ENCODE assay signal across 20 cellular contexts in the genomic region with DNA sequence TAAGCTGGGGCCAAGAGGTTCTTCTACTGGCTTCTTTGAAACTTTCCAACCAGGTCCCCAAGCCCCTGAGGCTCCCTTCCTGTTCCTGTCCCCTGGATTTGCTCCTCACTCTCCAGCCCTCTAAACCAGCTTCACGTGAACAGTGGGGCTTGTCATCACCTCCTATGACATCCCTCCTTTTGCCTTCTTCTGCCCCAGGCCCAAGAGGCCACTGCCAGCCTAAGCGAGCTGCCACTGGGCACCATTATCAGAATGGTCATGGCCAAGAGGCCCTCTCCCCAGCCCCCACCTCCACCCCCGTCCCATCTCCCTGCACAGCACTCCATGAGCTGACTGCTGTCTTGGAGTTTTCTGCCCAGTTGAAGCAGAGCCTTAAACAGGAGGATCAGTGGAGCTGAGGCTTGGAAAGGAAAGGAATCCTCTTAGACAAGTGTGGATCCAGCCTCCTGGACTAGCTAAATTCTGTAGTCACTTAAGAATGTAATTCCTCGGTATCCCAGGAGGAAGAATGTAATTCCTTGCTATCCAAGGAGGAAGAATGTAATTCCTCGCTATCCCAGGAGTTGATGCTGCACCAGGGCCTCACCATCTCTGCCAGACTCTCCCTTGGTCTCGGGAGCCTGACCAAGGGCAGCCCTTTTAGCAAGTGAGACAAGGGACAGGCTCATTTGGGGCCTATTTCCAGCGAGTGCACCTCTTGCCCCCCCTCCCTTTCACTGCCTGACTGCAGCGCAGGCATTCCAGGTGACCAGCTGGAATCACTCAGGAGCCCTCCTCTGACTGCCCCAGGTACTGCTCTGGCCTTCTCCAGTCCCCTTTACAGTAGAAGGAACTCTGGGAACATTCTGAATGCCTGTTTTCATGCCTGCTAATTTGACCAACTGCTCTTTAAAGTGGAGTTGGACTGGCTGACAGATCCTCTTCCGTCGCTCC.
DNase-seq lines count a peak whose midpoint lies in the region; ATAC-seq and TF ChIP-seq lines count a peak whose summit lies in the region.
"Had no signal": no experiment of that assay in that cellular context is flagged by ENCODE, and none has a peak within 500 bp of the region (broad histone marks: within the 10 kb centered on the region; RNA-seq: fewer than 3 reads in every experiment).

No MANE protein-coding gene starts in this region.

- no peak overlapping the region for H3K4me2 ChIP-seq in PC-3 (ENCODE audit: low read length)
- H3K4me2 ChIP-seq in mesendoderm (ENCODE audit: low read length) = no peak overlapping the region
- H3K4me2 ChIP-seq: PC-9 had no signal

- no peaks in the 10 kb centered on the region for H3K9me2 ChIP-seq in PC-3 (replicated peaks; ENCODE audit: low read length)

- H3K27ac ChIP-seq in PC-3 (ENCODE audit: low read length) (no peak overlapping the region), gastroesophageal sphincter (peak overlapping the region; percentile 64 to 97 (median 83)), mesendoderm (ENCODE audit: low read depth, low read length) (no peak overlapping the region), transverse colon (peak overlapping the region in 3 of 4 donors; percentile 10 to 31 (median 31))
- H3K27ac ChIP-seq: PC-9, right lobe of liver had no signal

- intact Hi-C loops in PC-3 (cut with micrococcal nuclease) = no loop called here
- intact Hi-C loops in transverse colon (cut with DNase I; ENCODE audit: low total_unique reads) = no loop called here

- no peak overlapping the region for H2BK5ac ChIP-seq in mesendoderm (ENCODE audit: low read length)

- TF ChIP-seq CTCF in PC-3 (conservative IDR thresholded peaks at IDR 0.05; ENCODE audit: low read depth, low read length) (0 out of 2 replicates have a peak, but pooled peaks have one; percentile 13), gastroesophageal sphincter (IDR thresholded peaks at IDR 0.05) (peak in 3 of 4 experiments; percentile 7 to 24 (median 10)), transverse colon (IDR thresholded peaks at IDR 0.05) (no peak)

- no peak overlapping the region for H2AK5ac ChIP-seq in mesendoderm (ENCODE audit: low read length)

- no TSS peak for BruUV-seq in PC-3 (replicated peaks; lab: Mats Ljungman, UMichigan)

- CTCF ChIA-PET in PC-3 (lab: Charles Lee) = no interaction called here

- H3K18ac ChIP-seq in mesendoderm (ENCODE audit: low read length) = no peak overlapping the region

- H3K36me3 ChIP-seq in PC-3 (ENCODE audit: low read depth, low read length) = no peaks in the 10 kb centered on the region; the same call in 1 of the 2 replicates
- peaks cover 0 to 97% of the 10 kb centered on the region in 2 donors for H3K36me3 ChIP-seq in gastroesophageal sphincter
- H3K36me3 ChIP-seq in mesendoderm (ENCODE audit: control insufficient read depth, insufficient read depth, low read length) = no peaks in the 10 kb centered on the region
- peaks cover 0 to 27% (median 7%) of the 10 kb centered on the region in 4 donors for H3K36me3 ChIP-seq in transverse colon

- no peaks in the 10 kb centered on the region for H4K20me1 ChIP-seq in PC-3 (ENCODE audit: low read length)

- H3K9me3 ChIP-seq in PC-3 (ENCODE audit: low read length) (no peaks in the 10 kb centered on the region), gastroesophageal sphincter (no peaks in the 10 kb centered on the region), transverse colon (no peaks in the 10 kb centered on the region)
- H3K9me3 ChIP-seq: Caco-2, right lobe of liver, stomach had no signal

- POLR2A ChIA-PET in PC-3 (lab: Charles Lee; ENCODE audit: unreplicated experiment) = no interaction called here

- H3K27me3 ChIP-seq in PC-3 (ENCODE audit: low read length) (no peaks in the 10 kb centered on the region), gastroesophageal sphincter (no peaks in the 10 kb centered on the region), mesendoderm (ENCODE audit: insufficient read depth, low read length, poor library complexity) (no peaks in the 10 kb centered on the region), transverse colon (no peaks in the 10 kb centered on the region)
- H3K27me3 ChIP-seq: right lobe of liver, stomach had no signal

- in situ Hi-C loops in transverse colon (cut with MboI; ENCODE audit: low pct_ligation_motif_present in 1 of 4, low pct_unique_long_range_greater_than_20kb in 1 of 4, low sequenced_read_pairs in 3 of 4) = no loop called here

- H2BK15ac ChIP-seq in mesendoderm (replicated peaks; ENCODE audit: low read depth) = no peak overlapping the region

- no peak for ATAC-seq in PC-3
- peak; percentile 31 for ATAC-seq in gastroesophageal sphincter
- no peak for ATAC-seq in HG03039 (IDR thresholded peaks at IDR 0.05; ENCODE audit: unreplicated experiment)
- no peak for ATAC-seq in HG02623 (IDR thresholded peaks at IDR 0.05; ENCODE audit: unreplicated experiment)
- ATAC-seq: activated CD4-positive, alpha-beta T cell treated with anti-CD3 and anti-CD28 coated beads for 36 hours; activated CD8-positive, alpha-beta memory T cell treated with anti-CD3 and anti-CD28 coated beads, Interleukin-2, amount 10 ng/mL, durations not matched to agents 7 days and 5 days; GM12878 had no signal

- WGBS in gastroesophageal sphincter (ENCODE audit: low coverage in 1 of 2), 2 donors = 30% methylated on average over 2 of the region's 10 CpGs; no CpG with 5 or more reads in 1 of the 2 donors
- no CpG with 5 or more reads among the region's 10 CpGs for WGBS in mesendoderm (ENCODE audit: extremely low coverage, insufficient coverage, low lambda C conversion rate)
- WGBS in transverse colon (ENCODE audit: low coverage in 1 of 2), 2 donors = 67 to 73% methylated on average over 3 to 10 of the region's 10 CpGs

- H3K4me3 ChIP-seq in PC-3 (ENCODE audit: low read length) (no peak overlapping the region), gastroesophageal sphincter (no peak overlapping the region), mesendoderm (ENCODE audit: low read length) (no peak overlapping the region), transverse colon (no peak overlapping the region)
- H3K4me3 ChIP-seq: GM12878, PC-9, right lobe of liver, stomach had no signal

- H4K8ac ChIP-seq in mesendoderm (ENCODE audit: low read depth, low read length) = no peak overlapping the region

- H3K9ac ChIP-seq in PC-3 (ENCODE audit: low read length) (no peak overlapping the region), mesendoderm (ENCODE audit: low read length) (no peak overlapping the region)

- no peak overlapping the region for H2BK120ac ChIP-seq in mesendoderm (ENCODE audit: low read depth, low read length)

- TF ChIP-seq EP300 in gastroesophageal sphincter (IDR thresholded peaks at IDR 0.05) = no peak
- TF ChIP-seq EP300 in transverse colon (IDR thresholded peaks at IDR 0.05; ENCODE audit: low read depth) = no peak

- H3K79me2 ChIP-seq in PC-3 (ENCODE audit: low read length) (no peaks in the 10 kb centered on the region), mesendoderm (ENCODE audit: control insufficient read depth, insufficient read depth, low read length) (no peaks in the 10 kb centered on the region)

- H4K5ac ChIP-seq in mesendoderm (ENCODE audit: low read length) = no peak overlapping the region

- no peaks in the 10 kb centered on the region for H3F3A ChIP-seq in PC-3 (ENCODE audit: low read length, unreplicated experiment)

- no peak overlapping the region for H3K4ac ChIP-seq in mesendoderm (ENCODE audit: low read depth, low read length)

- H2AFZ ChIP-seq in PC-3 (ENCODE audit: low read length) = no peak overlapping the region
- H2AFZ ChIP-seq: PC-9 had no signal

- H3K79me1 ChIP-seq in mesendoderm (ENCODE audit: low read length) = no peaks in the 10 kb centered on the region

- no peak for DNase-seq in PC-3
- peak; percentile 63 for DNase-seq in mesendoderm
- DNase-seq in transverse colon = no peak
- DNase-seq in NCI-H1694 treated with DMSO at 0.1 percent for 48 hours (lab: John Stamatoyannopoulos, UW) = no peak
- DNase-seq: activated CD4-positive, alpha-beta T cell treated with anti-CD3 and anti-CD28 coated beads for 36 hours; activated CD8-positive, alpha-beta memory T cell treated with anti-CD3 and anti-CD28 coated beads, Interleukin-2, amount 10 ng/mL, durations not matched to agents 7 days and 5 days; AML-193; Caco-2; effector memory CD4-positive, alpha-beta T cell; GDM1; NCI-H1417 treated with DMSO at 0.1 percent for 48 hours; NCI-H774; PC-9; stimulated activated CD4-positive, alpha-beta T cell treated with anti-CD3 and anti-CD28 coated beads, Interleukin-2, amount 100 ng/mL, for 24 hours; stomach had no signal

- no peak for TF ChIP-seq POLR2A in gastroesophageal sphincter (IDR thresholded peaks at IDR 0.05)
- no peak for TF ChIP-seq POLR2A in transverse colon (IDR thresholded peaks at IDR 0.05)

- no peak overlapping the region for H3K23ac ChIP-seq in mesendoderm (ENCODE audit: low read length)

- peak overlapping the region; percentile 46 for H3K56ac ChIP-seq in mesendoderm (ENCODE audit: low read length)

- H3K4me1 ChIP-seq in PC-3 (ENCODE audit: insufficient read depth, low read length) = no peaks in the 10 kb centered on the region
- peaks cover 7 to 91% (median 12%) of the 10 kb centered on the region in 3 donors for H3K4me1 ChIP-seq in gastroesophageal sphincter
- H3K4me1 ChIP-seq in mesendoderm (ENCODE audit: control insufficient read depth, low read depth, low read length) = peaks cover 9% of the 10 kb centered on the region
- peaks cover 0 to 5% (median 2%) of the 10 kb centered on the region in 4 donors for H3K4me1 ChIP-seq in transverse colon
- H3K4me1 ChIP-seq: Caco-2, right lobe of liver had no signal

Comparison
In these comparisons a context has a peak if more than half of its experiments do, and no peak if none do; other contexts are left out.
1. H3K27ac ChIP-seq: peak in gastroesophageal sphincter (4 of 4) and transverse colon (3 of 4); none in PC-3 (single experiment) and mesendoderm (single experiment).
2. CTCF ChIP-seq: peak in PC-3 (single experiment) and gastroesophageal sphincter (3 of 4); none in transverse colon (0 of 5).